1 cellular context compared by ENCODE assay signal in genomic region chr3:27623085-27623753, GRCh38.
TF ChIP-seq lines count a peak whose summit lies in the region.

No MANE protein-coding gene starts in this region.

TF ChIP-seq in HepG2, 621 proteins besides CTCF, POLR2A, EP300 and RAD21 (continued from another document and continues in another):
- TF ChIP-seq GATAD2A (CRISPR knock-in tag; IDR thresholded peaks at IDR 0.05) (peak; percentile 86), KLF9 (CRISPR knock-in tag; IDR thresholded peaks at IDR 0.05; ENCODE audit: low read depth) (0 out of 2 replicates have a peak, but pooled peaks have one; percentile 77), SYNCRIP (IDR thresholded peaks at IDR 0.05; ENCODE audit: insufficient read depth, low read depth, low read length) (no peak), ZNF546 (CRISPR knock-in tag; conservative IDR thresholded peaks at IDR 0.05) (no peak), ZNF615 (CRISPR knock-in tag; IDR thresholded peaks at IDR 0.05; ENCODE audit: borderline replicate concordance) (no peak), GABPB1 (CRISPR knock-in tag; IDR thresholded peaks at IDR 0.05) (peak; percentile 43; the same call in 1 of the 2 replicates), CCDC6 (CRISPR knock-in tag; IDR thresholded peaks at IDR 0.05) (0 out of 2 replicates have a peak, but pooled peaks have one; percentile 45), MLX (CRISPR knock-in tag; IDR thresholded peaks at IDR 0.05) (no peak), RARA (CRISPR knock-in tag; IDR thresholded peaks at IDR 0.05) (peak; percentile 77), SAP130 (CRISPR knock-in tag; IDR thresholded peaks at IDR 0.05; ENCODE audit: low read depth) (peak; percentile 40; the same call in 1 of the 2 replicates), ZNF431 (CRISPR knock-in tag; IDR thresholded peaks at IDR 0.05; ENCODE audit: borderline replicate concordance, low read depth) (no peak), ZNF570 (CRISPR knock-in tag; IDR thresholded peaks at IDR 0.05; ENCODE audit: borderline replicate concordance) (no peak), ZKSCAN8 (CRISPR knock-in tag; IDR thresholded peaks at IDR 0.05; ENCODE audit: borderline replicate concordance) (peak; percentile 75; the same call in 1 of the 2 replicates), ZNF569 (CRISPR knock-in tag; IDR thresholded peaks at IDR 0.05; ENCODE audit: borderline replicate concordance) (no peak), KAT2B (IDR thresholded peaks at IDR 0.05; ENCODE audit: borderline replicate concordance, low read depth, low read length) (no peak), LBX2 (CRISPR knock-in tag; IDR thresholded peaks at IDR 0.05; ENCODE audit: borderline replicate concordance) (no peak), CEBPB (IDR thresholded peaks at IDR 0.05; ENCODE audit: borderline replicate concordance, low read depth, low read length) (no peak), KMT2A (CRISPR knock-in tag; IDR thresholded peaks at IDR 0.05) (no peak), ZBTB43 (CRISPR knock-in tag; conservative IDR thresholded peaks at IDR 0.05) (no peak; the same call in 1 of the 2 replicates), MATR3 (CRISPR knock-in tag; IDR thresholded peaks at IDR 0.05) (no peak), ZNF768 (CRISPR knock-in tag; IDR thresholded peaks at IDR 0.05) (no peak), ETV5 (CRISPR knock-in tag; IDR thresholded peaks at IDR 0.05; ENCODE audit: borderline replicate concordance) (peak; percentile 71), FOXO4 (CRISPR knock-in tag; conservative IDR thresholded peaks at IDR 0.05) (no peak), ZNF20 (CRISPR knock-in tag; IDR thresholded peaks at IDR 0.05) (no peak), ATF1 (CRISPR knock-in tag; IDR thresholded peaks at IDR 0.05) (peak; percentile 73), FOXK2 (IDR thresholded peaks at IDR 0.05) (no peak), ZMYM3 (CRISPR knock-in tag; IDR thresholded peaks at IDR 0.05) (no peak), NFAT5 (CRISPR knock-in tag; IDR thresholded peaks at IDR 0.05) (no peak), HOXD1 (CRISPR knock-in tag; IDR thresholded peaks at IDR 0.05) (no peak; the same call in 1 of the 2 replicates), MAFF (IDR thresholded peaks at IDR 0.05; ENCODE audit: low read depth, low read length) (no peak), ZNF331 (CRISPR knock-in tag; IDR thresholded peaks at IDR 0.05) (no peak; the same call in 1 of the 2 replicates), ZNF362 (CRISPR knock-in tag; IDR thresholded peaks at IDR 0.05; ENCODE audit: borderline replicate concordance) (peak; percentile 80; the same call in 1 of the 2 replicates), FOSL2 (CRISPR knock-in tag; IDR thresholded peaks at IDR 0.05) (peak; percentile 76), HDAC6 (IDR thresholded peaks at IDR 0.05; ENCODE audit: low read depth, low read length) (no peak), CSRNP2 (CRISPR knock-in tag; conservative IDR thresholded peaks at IDR 0.05; ENCODE audit: low read depth) (no peak), ZNF670 (CRISPR knock-in tag; IDR thresholded peaks at IDR 0.05; ENCODE audit: borderline replicate concordance) (no peak), ZNF264 (CRISPR knock-in tag; IDR thresholded peaks at IDR 0.05) (no peak; the same call in 1 of the 2 replicates), GATAD1 (CRISPR knock-in tag; IDR thresholded peaks at IDR 0.05) (no peak), NAIF1 (CRISPR knock-in tag; IDR thresholded peaks at IDR 0.05; ENCODE audit: borderline replicate concordance) (no peak), HHEX (CRISPR knock-in tag; IDR thresholded peaks at IDR 0.05) (0 out of 2 replicates have a peak, but pooled peaks have one; percentile 43), PHF21A (CRISPR knock-in tag; IDR thresholded peaks at IDR 0.05) (peak; percentile 77), LCORL (IDR thresholded peaks at IDR 0.05) (no peak; the same call in 1 of the 2 replicates), LCORL (CRISPR knock-in tag; IDR thresholded peaks at IDR 0.05) (peak; percentile 50; the same call in 1 of the 2 replicates), POGZ (CRISPR knock-in tag; IDR thresholded peaks at IDR 0.05) (peak; percentile 81), DPF2 (CRISPR knock-in tag; IDR thresholded peaks at IDR 0.05; ENCODE audit: borderline replicate concordance, low read depth) (0 out of 2 replicates have a peak, but pooled peaks have one; percentile 43), ATF2 (CRISPR knock-in tag; IDR thresholded peaks at IDR 0.05) (peak; percentile 58; the same call in 1 of the 2 replicates), ZBTB7B (CRISPR knock-in tag; IDR thresholded peaks at IDR 0.05) (peak; percentile 66; the same call in 1 of the 2 replicates), RBAK (CRISPR knock-in tag; IDR thresholded peaks at IDR 0.05) (no peak), ZNF512 (CRISPR knock-in tag; IDR thresholded peaks at IDR 0.05) (no peak), SP140L (CRISPR knock-in tag; IDR thresholded peaks at IDR 0.05; ENCODE audit: borderline replicate concordance) (peak; percentile 60; the same call in 1 of the 2 replicates), TBX2 (CRISPR knock-in tag; IDR thresholded peaks at IDR 0.05; ENCODE audit: borderline replicate concordance) (peak; percentile 86), ZNF713 (CRISPR knock-in tag; IDR thresholded peaks at IDR 0.05) (no peak), TCF7L2 (IDR thresholded peaks at IDR 0.05; ENCODE audit: low read depth, low read length) (no peak), ZNF282 (IDR thresholded peaks at IDR 0.05; ENCODE audit: partially characterized antibody) (no peak), HDAC2 (CRISPR knock-in tag; IDR thresholded peaks at IDR 0.05) (peak; percentile 71; the same call in 1 of the 2 replicates), SOX5 (CRISPR knock-in tag; IDR thresholded peaks at IDR 0.05; ENCODE audit: borderline replicate concordance) (peak; percentile 96), ZNF784 (CRISPR knock-in tag; IDR thresholded peaks at IDR 0.05; ENCODE audit: borderline replicate concordance) (no peak)
